ENCODE assay signal across 33 cellular contexts in genomic region chr9:1982074-1982473, GRCh38.
"Had no signal": no experiment of that assay in that cellular context is flagged by ENCODE, and none has a peak within 500 bp of the region (broad histone marks: within the 10 kb centered on the region; RNA-seq: fewer than 3 reads in every experiment).

No MANE protein-coding gene starts in this region.

- H3K36me3 Mint-ChIP-seq: activated CD8-positive, alpha-beta memory T cell treated with anti-CD3 and anti-CD28 coated beads, Interleukin-2, amount 10 ng/mL, durations not matched to agents 7 days and 5 days; activated naive CD4-positive, alpha-beta T cell treated with anti-CD3 and anti-CD28 coated beads, Interleukin-2, amount 10 ng/mL, durations not matched to agents 7 days and 5 days; activated naive CD8-positive, alpha-beta T cell; brain had no signal

- DNase-seq: activated B cell treated with CpG ODN at 0.5 μM for 24 hours; activated CD4-positive, alpha-beta memory T cell treated with anti-CD3 and anti-CD28 coated beads, Interleukin-2, amount 10 ng/mL, durations not matched to agents 7 days and 5 days; activated CD4-positive, alpha-beta T cell treated with anti-CD3 and anti-CD28 coated beads for 4 hours; activated CD4-positive, CD25-positive, alpha-beta regulatory T cell treated with anti-CD3 and anti-CD28 coated beads, Interleukin-2, amount 50 U/mL, for 72 hours; activated CD8-positive, alpha-beta memory T cell treated with anti-CD3 and anti-CD28 coated beads for 24 hours; activated CD8-positive, alpha-beta memory T cell treated with anti-CD3 and anti-CD28 coated beads, Interleukin-2, amount 10 ng/mL, durations not matched to agents 7 days and 5 days; activated CD8-positive, alpha-beta memory T cell treated with anti-CD3 and anti-CD28 coated beads, Interleukin-2, amount 50 U/mL, for 48 hours; activated effector memory CD4-positive, alpha-beta T cell treated with Interleukin-2 at 50 U/mL for 16 hours; activated naive CD4-positive, alpha-beta T cell treated with anti-CD3 and anti-CD28 coated beads, Interleukin-2, amount 10 ng/mL, durations not matched to agents 7 days and 5 days; activated naive CD8-positive, alpha-beta T cell treated with anti-CD3 and anti-CD28 coated beads, Interleukin-2, amount 50 U/mL, for 24 hours; activated T-cell treated with anti-CD3 and anti-CD28 coated beads, Interleukin-2, amount 50 U/mL, for 48 hours; anterior cingulate cortex; central memory CD4-positive, alpha-beta T cell; MG63; NCI-H1048; NCI-H1105 treated with DMSO at 0.1 percent for 48 hours; NCI-H1436; NCI-H1694; NCI-H1930; NCI-H2081 treated with DMSO at 0.1 percent for 48 hours; NCI-H226; NCI-H446 treated with DMSO at 0.1 percent for 48 hours; NCI-H526; NCI-H748 treated with DMSO at 0.1 percent for 48 hours; NK-92 treated with Interleukin-12 subunit alpha and Interleukin-12 subunit beta, amount 100 ng/mL, for 24 hours; PC-9; Right ventricle myocardium superior; SW 1271; T-helper 2 cell; T-helper 9 cell had no signal

- H3K4me3 ChIP-seq: MG63, PC-9 had no signal

- H3K27ac ChIP-seq: PC-9, VCaP had no signal

- ATAC-seq: activated CD8-positive, alpha-beta memory T cell treated with anti-CD3 and anti-CD28 coated beads, Interleukin-2, amount 10 ng/mL, durations not matched to agents 7 days and 5 days; activated naive CD8-positive, alpha-beta T cell treated with anti-CD3 and anti-CD28 coated beads, Interleukin-2, amount 50 U/mL, for 24 hours had no signal

- H3K27me3 ChIP-seq: MG63 had no signal

- H3K9me3 Mint-ChIP-seq: activated B cell treated with CpG ODN at 0.5 μM for 24 hours; activated CD4-positive, alpha-beta memory T cell treated with anti-CD3 and anti-CD28 coated beads, Interleukin-2, amount 10 ng/mL, durations not matched to agents 7 days and 5 days; activated naive CD4-positive, alpha-beta T cell treated with anti-CD3 and anti-CD28 coated beads, Interleukin-2, amount 10 ng/mL, durations not matched to agents 7 days and 5 days; activated naive CD8-positive, alpha-beta T cell treated with anti-CD3 and anti-CD28 coated beads, Interleukin-2, amount 50 U/mL, for 24 hours had no signal

- H3K9me3 ChIP-seq: MG63 had no signal

- H3K36me3 ChIP-seq: MG63 had no signal

- H3K4me1 Mint-ChIP-seq: activated B cell treated with CpG ODN at 0.5 μM for 24 hours; activated naive CD4-positive, alpha-beta T cell treated with anti-CD3 and anti-CD28 coated beads, Interleukin-2, amount 10 ng/mL, durations not matched to agents 7 days and 5 days; activated naive CD8-positive, alpha-beta T cell treated with anti-CD3 and anti-CD28 coated beads, Interleukin-2, amount 50 U/mL, for 24 hours had no signal

- H3K4me3 Mint-ChIP-seq: activated B cell treated with CpG ODN at 0.5 μM for 24 hours; activated CD4-positive, alpha-beta memory T cell treated with anti-CD3 and anti-CD28 coated beads, Interleukin-2, amount 10 ng/mL, durations not matched to agents 7 days and 5 days; activated CD8-positive, alpha-beta memory T cell treated with anti-CD3 and anti-CD28 coated beads, Interleukin-2, amount 10 ng/mL, durations not matched to agents 7 days and 5 days; activated naive CD4-positive, alpha-beta T cell treated with anti-CD3 and anti-CD28 coated beads, Interleukin-2, amount 10 ng/mL, durations not matched to agents 7 days and 5 days; activated naive CD8-positive, alpha-beta T cell; activated naive CD8-positive, alpha-beta T cell treated with anti-CD3 and anti-CD28 coated beads, Interleukin-2, amount 50 U/mL, for 24 hours; brain had no signal

- H3K27ac Mint-ChIP-seq: activated B cell treated with CpG ODN at 0.5 μM for 24 hours; activated CD4-positive, alpha-beta memory T cell treated with anti-CD3 and anti-CD28 coated beads, Interleukin-2, amount 10 ng/mL, durations not matched to agents 7 days and 5 days; activated CD8-positive, alpha-beta memory T cell treated with anti-CD3 and anti-CD28 coated beads, Interleukin-2, amount 10 ng/mL, durations not matched to agents 7 days and 5 days; activated naive CD4-positive, alpha-beta T cell treated with anti-CD3 and anti-CD28 coated beads, Interleukin-2, amount 10 ng/mL, durations not matched to agents 7 days and 5 days; activated naive CD8-positive, alpha-beta T cell; activated naive CD8-positive, alpha-beta T cell treated with anti-CD3 and anti-CD28 coated beads, Interleukin-2, amount 50 U/mL, for 24 hours; brain had no signal
